ENCODE assay signal across 7 cellular contexts in the genomic region with DNA sequence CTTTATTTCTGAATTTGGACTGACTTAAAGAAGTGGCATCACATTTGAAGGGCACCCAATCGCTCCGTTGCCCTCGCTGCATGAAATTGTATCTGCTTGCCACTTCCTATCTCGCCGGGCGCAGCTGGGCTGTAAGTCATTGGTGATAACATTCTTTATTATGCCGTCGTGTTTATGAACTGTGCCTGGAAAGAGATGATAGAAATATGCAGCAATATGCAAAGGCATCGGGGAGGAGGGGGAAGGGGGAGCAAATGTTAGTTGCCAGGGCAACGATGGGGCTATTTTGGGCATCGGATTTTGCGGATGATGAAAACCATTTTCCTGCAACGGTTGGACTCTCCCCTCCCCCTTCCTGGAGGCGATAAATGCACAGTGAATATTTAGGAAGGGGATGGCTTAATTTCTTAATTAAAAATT.
DNase-seq lines count a peak whose midpoint lies in the region; ATAC-seq, FAIRE-seq and TF ChIP-seq lines count a peak whose summit lies in the region.

No MANE protein-coding gene starts in this region.

- ATAC-seq in HG03159 (IDR thresholded peaks at IDR 0.05; ENCODE audit: unreplicated experiment) (no peak), HG02642 (IDR thresholded peaks at IDR 0.05; ENCODE audit: poor library complexity, unreplicated experiment) (no peak)

- no peaks in the 10 kb centered on the region for H3K27me3 ChIP-seq in WERI-Rb-1 (ENCODE audit: insufficient read depth, low read depth, severe bottlenecking)
- peaks cover 22% of the 10 kb centered on the region for H3K27me3 ChIP-seq in cardiac muscle cell
- H3K27me3 ChIP-seq in small intestine (ENCODE audit: control insufficient read depth in 2 of 2, insufficient read depth in 2 of 2, low read length in 2 of 2), result peaks cover 0 to 7% of the 10 kb centered on the region in 2 donors

- no peaks in the 10 kb centered on the region for H3K4me1 ChIP-seq in cardiac muscle cell (ENCODE audit: low read depth)
- H3K4me1 ChIP-seq in small intestine (ENCODE audit: control insufficient read depth in 2 of 2, insufficient read depth in 1 of 2, low read depth in 1 of 2, low read length in 1 of 2), result no peaks in the 10 kb centered on the region

- WGBS in small intestine, 3 donors, result 3% methylated on average over 14 of the region's 14 CpGs

- H3K9me3 ChIP-seq in WERI-Rb-1 (ENCODE audit: severe bottlenecking) (no peaks in the 10 kb centered on the region), cardiac muscle cell (ENCODE audit: low read depth) (no peaks in the 10 kb centered on the region), small intestine (ENCODE audit: control insufficient read depth, low read depth) (no peaks in the 10 kb centered on the region)

- H3K4me3 ChIP-seq in Jurkat, Clone E6-1 (ENCODE audit: low read length), result peak overlapping the region; percentile 39
- H3K4me3 ChIP-seq in WERI-Rb-1 (ENCODE audit: low read depth, low read length) (peak overlapping the region; percentile 58), cardiac muscle cell (no peak overlapping the region), small intestine (ENCODE audit: low read depth in 1 of 2, low read length in 2 of 2) (no peak overlapping the region)

- DNase-seq in Jurkat, Clone E6-1 (ENCODE audit: low read depth, low spot score), result peak; percentile 63
- no peak for DNase-seq in WERI-Rb-1
- peak; percentile 7 to 66 for DNase-seq in cardiac muscle cell (ENCODE audit: low read depth in 1 of 2, low spot score in 1 of 2)
- DNase-seq in small intestine, result peak; percentile 34
- no peak for DNase-seq in NCI-H2081 treated with DMSO at 0.1 percent for 48 hours (lab: John Stamatoyannopoulos, UW)

- H3K27ac ChIP-seq in WERI-Rb-1 (peak overlapping the region; percentile 79), cardiac muscle cell (no peak overlapping the region), small intestine (ENCODE audit: low read depth in 1 of 2, low read length in 1 of 2) (no peak overlapping the region)

- TF ChIP-seq CTCF in WERI-Rb-1 (IDR thresholded peaks at IDR 0.05; ENCODE audit: low read depth, low read length), result no peak
- no peak for TF ChIP-seq CTCF in cardiac muscle cell (IDR thresholded peaks at IDR 0.05; ENCODE audit: low read depth, low read length)

- H3K36me3 ChIP-seq in WERI-Rb-1, result no peaks in the 10 kb centered on the region; the same call in 1 of the 2 replicates
- H3K36me3 ChIP-seq in cardiac muscle cell, result no peaks in the 10 kb centered on the region
- no peaks in the 10 kb centered on the region for H3K36me3 ChIP-seq in small intestine (ENCODE audit: control insufficient read depth in 2 of 2, insufficient read depth in 2 of 2, low read length in 2 of 2)

- no peak for FAIRE-seq in small intestine (lab: Jason Lieb, UNC)

Comparison
In these comparisons a context has a peak if more than half of its experiments do, and no peak if none do; other contexts are left out.
1. DNase-seq: peak in Jurkat, Clone E6-1 (single experiment), cardiac muscle cell (2 of 2) and small intestine (single experiment); none in WERI-Rb-1 (single experiment) and NCI-H2081 treated with DMSO at 0.1 percent for 48 hours (single experiment).
2. H3K4me3 ChIP-seq: peak in Jurkat, Clone E6-1 (single experiment) and WERI-Rb-1 (single experiment); none in cardiac muscle cell (single experiment) and small intestine (0 of 2).